2 cellular contexts compared by ENCODE assay signal in the genomic region with DNA sequence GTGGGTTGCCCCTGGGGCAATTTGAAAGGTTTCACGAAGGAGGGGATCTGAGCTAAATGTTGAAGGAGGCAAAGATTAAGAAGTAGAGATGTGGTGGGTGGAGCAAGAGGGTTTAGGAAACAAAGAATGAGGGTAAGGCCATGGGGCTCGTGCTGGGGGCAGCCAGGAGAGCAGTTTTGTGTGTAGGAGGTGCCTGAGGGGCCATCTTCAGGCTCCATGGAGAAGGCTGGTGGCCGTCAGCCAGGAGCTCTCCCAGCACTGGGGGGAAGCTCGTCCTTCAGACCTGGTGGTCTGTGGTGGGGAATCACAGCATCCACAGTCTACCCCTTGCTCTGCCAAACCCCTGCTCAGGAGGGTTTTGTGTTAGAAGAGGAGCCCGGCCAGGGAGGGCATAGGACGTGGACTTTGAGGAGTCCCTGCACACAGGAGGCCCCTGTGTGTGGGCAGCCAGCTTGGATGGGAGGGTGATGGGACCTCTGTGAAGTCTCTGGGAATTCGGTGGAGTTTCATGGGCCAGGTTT.
TF ChIP-seq lines count a peak whose summit lies in the region.

No MANE protein-coding gene starts in this region.

TF ChIP-seq in HEK293, 187 proteins besides CTCF, POLR2A, EP300 and RAD21:
- peak; percentile 77 for TF ChIP-seq ZFHX2 (tag by site-specific recombination; conservative IDR thresholded peaks at IDR 0.05)
- peak; percentile 59; the same call in 1 of the 2 replicates for TF ChIP-seq EGR2 (tag by site-specific recombination; IDR thresholded peaks at IDR 0.05; ENCODE audit: low read depth)
- TF ChIP-seq, protein P1, sequence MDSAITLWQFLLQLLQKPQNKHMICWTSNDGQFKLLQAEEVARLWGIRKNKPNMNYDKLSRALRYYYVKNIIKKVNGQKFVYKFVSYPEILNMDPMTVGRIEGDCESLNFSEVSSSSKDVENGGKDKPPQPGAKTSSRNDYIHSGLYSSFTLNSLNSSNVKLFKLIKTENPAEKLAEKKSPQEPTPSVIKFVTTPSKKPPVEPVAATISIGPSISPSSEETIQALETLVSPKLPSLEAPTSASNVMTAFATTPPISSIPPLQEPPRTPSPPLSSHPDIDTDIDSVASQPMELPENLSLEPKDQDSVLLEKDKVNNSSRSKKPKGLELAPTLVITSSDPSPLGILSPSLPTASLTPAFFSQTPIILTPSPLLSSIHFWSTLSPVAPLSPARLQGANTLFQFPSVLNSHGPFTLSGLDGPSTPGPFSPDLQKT (IDR thresholded peaks at IDR 0.05; ENCODE audit: borderline replicate concordance, low read depth, low read length), result no peak

TF ChIP-seq in H1, 55 proteins besides CTCF, POLR2A, EP300 and RAD21:
- TF ChIP-seq, protein P2, sequence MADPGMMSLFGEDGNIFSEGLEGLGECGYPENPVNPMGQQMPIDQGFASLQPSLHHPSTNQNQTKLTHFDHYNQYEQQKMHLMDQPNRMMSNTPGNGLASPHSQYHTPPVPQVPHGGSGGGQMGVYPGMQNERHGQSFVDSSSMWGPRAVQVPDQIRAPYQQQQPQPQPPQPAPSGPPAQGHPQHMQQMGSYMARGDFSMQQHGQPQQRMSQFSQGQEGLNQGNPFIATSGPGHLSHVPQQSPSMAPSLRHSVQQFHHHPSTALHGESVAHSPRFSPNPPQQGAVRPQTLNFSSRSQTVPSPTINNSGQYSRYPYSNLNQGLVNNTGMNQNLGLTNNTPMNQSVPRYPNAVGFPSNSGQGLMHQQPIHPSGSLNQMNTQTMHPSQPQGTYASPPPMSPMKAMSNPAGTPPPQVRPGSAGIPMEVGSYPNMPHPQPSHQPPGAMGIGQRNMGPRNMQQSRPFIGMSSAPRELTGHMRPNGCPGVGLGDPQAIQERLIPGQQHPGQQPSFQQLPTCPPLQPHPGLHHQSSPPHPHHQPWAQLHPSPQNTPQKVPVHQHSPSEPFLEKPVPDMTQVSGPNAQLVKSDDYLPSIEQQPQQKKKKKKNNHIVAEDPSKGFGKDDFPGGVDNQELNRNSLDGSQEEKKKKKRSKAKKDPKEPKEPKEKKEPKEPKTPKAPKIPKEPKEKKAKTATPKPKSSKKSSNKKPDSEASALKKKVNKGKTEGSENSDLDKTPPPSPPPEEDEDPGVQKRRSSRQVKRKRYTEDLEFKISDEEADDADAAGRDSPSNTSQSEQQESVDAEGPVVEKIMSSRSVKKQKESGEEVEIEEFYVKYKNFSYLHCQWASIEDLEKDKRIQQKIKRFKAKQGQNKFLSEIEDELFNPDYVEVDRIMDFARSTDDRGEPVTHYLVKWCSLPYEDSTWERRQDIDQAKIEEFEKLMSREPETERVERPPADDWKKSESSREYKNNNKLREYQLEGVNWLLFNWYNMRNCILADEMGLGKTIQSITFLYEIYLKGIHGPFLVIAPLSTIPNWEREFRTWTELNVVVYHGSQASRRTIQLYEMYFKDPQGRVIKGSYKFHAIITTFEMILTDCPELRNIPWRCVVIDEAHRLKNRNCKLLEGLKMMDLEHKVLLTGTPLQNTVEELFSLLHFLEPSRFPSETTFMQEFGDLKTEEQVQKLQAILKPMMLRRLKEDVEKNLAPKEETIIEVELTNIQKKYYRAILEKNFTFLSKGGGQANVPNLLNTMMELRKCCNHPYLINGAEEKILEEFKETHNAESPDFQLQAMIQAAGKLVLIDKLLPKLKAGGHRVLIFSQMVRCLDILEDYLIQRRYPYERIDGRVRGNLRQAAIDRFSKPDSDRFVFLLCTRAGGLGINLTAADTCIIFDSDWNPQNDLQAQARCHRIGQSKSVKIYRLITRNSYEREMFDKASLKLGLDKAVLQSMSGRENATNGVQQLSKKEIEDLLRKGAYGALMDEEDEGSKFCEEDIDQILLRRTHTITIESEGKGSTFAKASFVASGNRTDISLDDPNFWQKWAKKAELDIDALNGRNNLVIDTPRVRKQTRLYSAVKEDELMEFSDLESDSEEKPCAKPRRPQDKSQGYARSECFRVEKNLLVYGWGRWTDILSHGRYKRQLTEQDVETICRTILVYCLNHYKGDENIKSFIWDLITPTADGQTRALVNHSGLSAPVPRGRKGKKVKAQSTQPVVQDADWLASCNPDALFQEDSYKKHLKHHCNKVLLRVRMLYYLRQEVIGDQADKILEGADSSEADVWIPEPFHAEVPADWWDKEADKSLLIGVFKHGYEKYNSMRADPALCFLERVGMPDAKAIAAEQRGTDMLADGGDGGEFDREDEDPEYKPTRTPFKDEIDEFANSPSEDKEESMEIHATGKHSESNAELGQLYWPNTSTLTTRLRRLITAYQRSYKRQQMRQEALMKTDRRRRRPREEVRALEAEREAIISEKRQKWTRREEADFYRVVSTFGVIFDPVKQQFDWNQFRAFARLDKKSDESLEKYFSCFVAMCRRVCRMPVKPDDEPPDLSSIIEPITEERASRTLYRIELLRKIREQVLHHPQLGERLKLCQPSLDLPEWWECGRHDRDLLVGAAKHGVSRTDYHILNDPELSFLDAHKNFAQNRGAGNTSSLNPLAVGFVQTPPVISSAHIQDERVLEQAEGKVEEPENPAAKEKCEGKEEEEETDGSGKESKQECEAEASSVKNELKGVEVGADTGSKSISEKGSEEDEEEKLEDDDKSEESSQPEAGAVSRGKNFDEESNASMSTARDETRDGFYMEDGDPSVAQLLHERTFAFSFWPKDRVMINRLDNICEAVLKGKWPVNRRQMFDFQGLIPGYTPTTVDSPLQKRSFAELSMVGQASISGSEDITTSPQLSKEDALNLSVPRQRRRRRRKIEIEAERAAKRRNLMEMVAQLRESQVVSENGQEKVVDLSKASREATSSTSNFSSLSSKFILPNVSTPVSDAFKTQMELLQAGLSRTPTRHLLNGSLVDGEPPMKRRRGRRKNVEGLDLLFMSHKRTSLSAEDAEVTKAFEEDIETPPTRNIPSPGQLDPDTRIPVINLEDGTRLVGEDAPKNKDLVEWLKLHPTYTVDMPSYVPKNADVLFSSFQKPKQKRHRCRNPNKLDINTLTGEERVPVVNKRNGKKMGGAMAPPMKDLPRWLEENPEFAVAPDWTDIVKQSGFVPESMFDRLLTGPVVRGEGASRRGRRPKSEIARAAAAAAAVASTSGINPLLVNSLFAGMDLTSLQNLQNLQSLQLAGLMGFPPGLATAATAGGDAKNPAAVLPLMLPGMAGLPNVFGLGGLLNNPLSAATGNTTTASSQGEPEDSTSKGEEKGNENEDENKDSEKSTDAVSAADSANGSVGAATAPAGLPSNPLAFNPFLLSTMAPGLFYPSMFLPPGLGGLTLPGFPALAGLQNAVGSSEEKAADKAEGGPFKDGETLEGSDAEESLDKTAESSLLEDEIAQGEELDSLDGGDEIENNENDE (IDR thresholded peaks at IDR 0.05; ENCODE audit: insufficient replicate concordance, low read length), result no peak
- TF ChIP-seq, protein P3, sequence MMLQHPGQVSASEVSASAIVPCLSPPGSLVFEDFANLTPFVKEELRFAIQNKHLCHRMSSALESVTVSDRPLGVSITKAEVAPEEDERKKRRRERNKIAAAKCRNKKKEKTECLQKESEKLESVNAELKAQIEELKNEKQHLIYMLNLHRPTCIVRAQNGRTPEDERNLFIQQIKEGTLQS (IDR thresholded peaks at IDR 0.05; ENCODE audit: insufficient read depth, low read depth, low read length), result no peak
- no peak for TF ChIP-seq SIN3A (conservative IDR thresholded peaks at IDR 0.05 in 1 of 2, IDR thresholded peaks at IDR 0.05 in 1 of 2; ENCODE audit: low read depth in 1 of 2, low read length in 2 of 2)
- TF ChIP-seq FOSL1 (IDR thresholded peaks at IDR 0.05; ENCODE audit: insufficient read depth, low read depth, low read length), result no peak
- TF ChIP-seq CHD1 (IDR thresholded peaks at IDR 0.05; ENCODE audit: low read depth, low read length), result no peak
- TF ChIP-seq, protein P4, sequence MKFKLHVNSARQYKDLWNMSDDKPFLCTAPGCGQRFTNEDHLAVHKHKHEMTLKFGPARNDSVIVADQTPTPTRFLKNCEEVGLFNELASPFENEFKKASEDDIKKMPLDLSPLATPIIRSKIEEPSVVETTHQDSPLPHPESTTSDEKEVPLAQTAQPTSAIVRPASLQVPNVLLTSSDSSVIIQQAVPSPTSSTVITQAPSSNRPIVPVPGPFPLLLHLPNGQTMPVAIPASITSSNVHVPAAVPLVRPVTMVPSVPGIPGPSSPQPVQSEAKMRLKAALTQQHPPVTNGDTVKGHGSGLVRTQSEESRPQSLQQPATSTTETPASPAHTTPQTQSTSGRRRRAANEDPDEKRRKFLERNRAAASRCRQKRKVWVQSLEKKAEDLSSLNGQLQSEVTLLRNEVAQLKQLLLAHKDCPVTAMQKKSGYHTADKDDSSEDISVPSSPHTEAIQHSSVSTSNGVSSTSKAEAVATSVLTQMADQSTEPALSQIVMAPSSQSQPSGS (IDR thresholded peaks at IDR 0.05; ENCODE audit: low read length), result no peak
- TF ChIP-seq TAF1 (IDR thresholded peaks at IDR 0.05; ENCODE audit: low read depth, low read length), result no peak
- TF ChIP-seq RFX5 (IDR thresholded peaks at IDR 0.05; ENCODE audit: borderline replicate concordance, low read depth, low read length), result no peak
- no peak for TF ChIP-seq CEBPB (IDR thresholded peaks at IDR 0.05; ENCODE audit: low read depth, low read length)
- TF ChIP-seq SP1 (IDR thresholded peaks at IDR 0.05; ENCODE audit: low read depth, low read length), result no peak
- TF ChIP-seq CBX5 (IDR thresholded peaks at IDR 0.05; ENCODE audit: low read depth, low read length), result no peak
- no peak for TF ChIP-seq POLR2AphosphoS5 (IDR thresholded peaks at IDR 0.05; ENCODE audit: low read depth, low read length)
- TF ChIP-seq RBBP5 (IDR thresholded peaks at IDR 0.05; ENCODE audit: borderline replicate concordance, low read depth, low read length), result no peak
